ENCODE assay signal across 8 cellular contexts in genomic region chr1:34852677-34853217, GRCh38. TPM values are rescaled to one million over a fixed set of nuclear protein-coding genes. Genes with fewer than 3 reads are reported as not detected.
DNase-seq lines count a peak whose midpoint lies in the region; ATAC-seq lines count a peak whose summit lies in the region.

No MANE protein-coding gene starts in this region.

- DNase-seq in NCI-H146 treated with DMSO at 0.1 percent for 48 hours (lab: John Stamatoyannopoulos, UW; ENCODE audit: unreplicated experiment), result peak; percentile 83
- DNase-seq in T-cell, result peak; percentile 70 to 92 (median 88)
- DNase-seq in amniotic stem cell (lab: John Stamatoyannopoulos, UW), result peak; percentile 84
- DNase-seq in left ventricle myocardium superior, result peak; percentile 85
- DNase-seq in putamen (ENCODE audit: low spot score), result peak; percentile 90
- no peak for DNase-seq in cortex of kidney (lab: John Stamatoyannopoulos, UW)

- no peak overlapping the region for H3K4me3 Mint-ChIP-seq in T-cell

- intact Hi-C loops in left ventricle myocardium superior (cut with micrococcal nuclease), result loop anchor here (5.0 kb wide), 1 partner anchor 65 kb away; no protein-coding TSS in a partner anchor

- ATAC-seq in GM18499 (IDR thresholded peaks at IDR 0.05; ENCODE audit: insufficient read depth, unreplicated experiment), result peak; percentile 83
- ATAC-seq in HG02938 (IDR thresholded peaks at IDR 0.05; ENCODE audit: unreplicated experiment), result peak; percentile 96
- ATAC-seq in T-cell (replicated peaks in 1 of 4), result peak; percentile 100
- ATAC-seq in left ventricle myocardium superior, result peak; percentile 92

- H3K27me3 Mint-ChIP-seq in T-cell, result no peaks in the 10 kb centered on the region

- peaks cover 21% of the 10 kb centered on the region for H3K36me3 Mint-ChIP-seq in T-cell

- CTCF ChIA-PET in T-cell (lab: Charles Lee), result interaction anchor here (0.6 to 2.4 kb wide), 15 partner anchors 8 to 1534 kb away, joined by 3 to 37 read pairs (median 3); partner anchors contain the start of genes TMEM35B (in 2 of the 2) and ZMYM1 (in 1 of the 2)

- H3K27ac Mint-ChIP-seq in T-cell, result peak overlapping the region; percentile 30 to 36

- H3K4me1 Mint-ChIP-seq in T-cell, result peaks cover 25 to 36% (median 35%) of the 10 kb centered on the region in 3 donors

- no peaks in the 10 kb centered on the region for H3K9me3 Mint-ChIP-seq in T-cell

- POLR2A ChIA-PET in T-cell (lab: Charles Lee), result no interaction called here

RNA-seq across cellular contexts. Expression of gene SMIM12, which starts 6.8 kb away (rescaled TPM):
- total RNA-seq in T-cell, result 10 to 100 TPM; 29.8 to 46.7 (median 37.1) TPM
- total RNA-seq in left ventricle myocardium superior, result 33.6 TPM

RNA-seq across cellular contexts. Expression of gene GJA4, which starts 59.9 kb away (rescaled TPM):
- total RNA-seq in T-cell, result not detected
- total RNA-seq in left ventricle myocardium superior, result 19.1 TPM

Comparison
In these comparisons a context has a peak if more than half of its experiments do, and no peak if none do; other contexts are left out.
1. RNA of gene GJA4, which starts 59.9 kb away (total RNA-seq): 19.1 TPM in left ventricle myocardium superior (single experiment); not detected in T-cell; every median in the first group is over 10 times any median in the second.
2. Peak in every context shown above with its lines, with median percentiles within 50 percentile points of each other: ATAC-seq.